In the genomic region with DNA sequence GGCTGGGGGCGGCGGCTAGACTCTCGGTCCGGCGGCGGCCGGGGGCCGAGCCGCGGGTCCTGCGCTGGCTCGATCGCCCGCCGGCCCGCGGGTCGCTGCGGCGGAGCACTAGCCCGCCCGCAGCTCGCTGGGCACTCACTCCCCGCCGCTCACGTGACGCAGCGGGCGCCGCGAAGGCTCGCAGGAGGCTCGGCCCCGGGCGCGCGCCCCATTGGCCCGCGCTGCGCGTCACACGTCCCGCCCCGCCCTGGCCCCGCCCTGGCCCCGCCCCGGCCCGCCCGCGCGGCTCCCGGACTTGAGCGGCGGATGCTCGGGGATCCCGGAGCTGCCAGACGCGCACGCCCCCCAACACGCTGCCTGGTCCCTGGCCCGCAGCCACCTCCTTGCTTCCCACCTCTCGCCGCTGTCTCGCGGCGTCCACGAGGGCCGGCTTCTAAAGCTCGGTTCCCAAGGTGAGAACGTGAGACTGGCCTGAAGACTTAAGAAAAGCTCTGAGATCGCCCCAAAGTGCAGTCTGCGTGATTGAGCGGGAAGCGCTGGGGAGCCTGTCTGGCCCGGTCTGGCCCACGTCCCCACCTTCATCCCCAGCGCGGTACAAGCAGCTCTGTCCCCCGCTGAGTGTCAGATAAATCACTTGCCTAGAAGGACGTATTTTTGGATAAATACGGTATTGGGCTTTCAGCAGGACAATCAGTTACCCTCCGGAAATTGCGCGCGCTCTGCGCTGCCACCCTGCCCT, we compare ENCODE assay signal across 8 cellular contexts. TPM values are rescaled to one million over a fixed set of nuclear protein-coding genes. Genes with fewer than 3 reads are reported as not detected.
A peak's percentile ranks its signal among the peaks of the same experiment; 100 is the strongest.
DNase-seq lines count a peak whose midpoint lies in the region; ATAC-seq, FAIRE-seq and TF ChIP-seq lines count a peak whose summit lies in the region.

A gene (minus strand): TSS at position 110 of the 739 bp plus-strand sequence. CDS start 4,486 bp downstream, outside the sequence.

- no peaks in the 10 kb centered on the region for H3K36me3 ChIP-seq in endocrine pancreas (ENCODE audit: control insufficient read depth, insufficient read depth, low read length)

- DNase-seq in AG09319 (ENCODE audit: extremely low read depth, low read depth): peak; percentile 46
- peak; percentile 99 for DNase-seq in GM19239 (ENCODE audit: insufficient read length, low spot score)
- DNase-seq in NCI-H82 (lab: John Stamatoyannopoulos, UW): peak; percentile 91
- DNase-seq in activated CD8-positive, alpha-beta memory T cell treated with anti-CD3 and anti-CD28 coated beads, Interleukin-2, amount 50 U/mL, for 24 hours (ENCODE audit: extremely low read depth): peak; percentile 35
- DNase-seq in mesenteric fat pad (ENCODE audit: low spot score): peak; percentile 96
- peak; percentile 63 for DNase-seq in stimulated activated CD8-positive, alpha-beta memory T cell treated with anti-CD3 and anti-CD28 coated beads, Interleukin-12 subunit alpha, Interleukin-12 subunit beta, amount 100 ng/mL, for 4 hours (ENCODE audit: low read depth)

- ATAC-seq in HG03439 (IDR thresholded peaks at IDR 0.05; ENCODE audit: unreplicated experiment): peak; percentile 82

- TF ChIP-seq CTCF in AG09319 (IDR thresholded peaks at IDR 0.05; ENCODE audit: low read depth, low read length): no peak

- FAIRE-seq in GM19239 (lab: Jason Lieb, UNC): no peak

- no peaks in the 10 kb centered on the region for H3K9me3 ChIP-seq in endocrine pancreas (ENCODE audit: control insufficient read depth, low read length)

- H3K9ac ChIP-seq in endocrine pancreas (ENCODE audit: control insufficient read depth, insufficient read depth, low read length): peak within 1 kb of the TSS; percentile 61

- H3K27me3 ChIP-seq in endocrine pancreas (ENCODE audit: control insufficient read depth, insufficient read depth, low read length): peaks cover 3% of the 10 kb centered on the region

- H3K4me1 ChIP-seq in endocrine pancreas (ENCODE audit: control insufficient read depth, insufficient read depth, low read length): no peaks in the 10 kb centered on the region

- H3K4me3 ChIP-seq in endocrine pancreas (ENCODE audit: control insufficient read depth, insufficient read depth, low read length): no peak within 1 kb of the TSS

RNA-seq across cellular contexts. Expression of the gene that starts here (rescaled TPM):
- total RNA-seq in mesenteric fat pad: 53.8 TPM

Comparison
In these comparisons a context has a peak if more than half of its experiments do, and no peak if none do; other contexts are left out.
1. DNase-seq: peak in every context shown above with its lines; median percentile 99 in GM19239; 96 in mesenteric fat pad; 91 in NCI-H82; 63 in stimulated activated CD8-positive, alpha-beta memory T cell treated with anti-CD3 and anti-CD28 coated beads, Interleukin-12 subunit alpha, Interleukin-12 subunit beta, amount 100 ng/mL, for 4 hours; 46 in AG09319; 35 in activated CD8-positive, alpha-beta memory T cell treated with anti-CD3 and anti-CD28 coated beads, Interleukin-2, amount 50 U/mL, for 24 hours.